19 cellular contexts compared by ENCODE assay signal in the genomic region with DNA sequence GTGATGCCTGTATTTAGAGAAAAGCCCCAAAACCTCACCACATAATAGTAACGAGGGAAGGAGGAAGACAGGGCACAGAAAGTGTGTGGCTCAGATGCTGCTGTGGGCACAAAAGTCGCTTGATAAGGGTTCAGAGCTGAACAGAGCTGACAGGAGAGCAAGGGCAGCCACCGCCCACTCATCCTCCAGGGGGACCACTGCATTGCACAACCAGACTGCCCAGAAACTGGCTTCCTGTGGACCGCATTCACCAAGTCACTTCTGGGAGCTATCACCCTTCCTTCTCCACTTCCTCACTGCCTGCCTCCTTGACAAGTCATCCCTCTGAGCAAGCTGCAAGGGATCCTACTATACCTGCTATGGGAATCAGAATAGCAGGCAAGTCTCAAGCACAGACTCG.
DNase-seq lines count a peak whose midpoint lies in the region; ATAC-seq and TF ChIP-seq lines count a peak whose summit lies in the region.
"Had no signal": no experiment of that assay in that cellular context is flagged by ENCODE, and none has a peak within 500 bp of the region (broad histone marks: within the 10 kb centered on the region; RNA-seq: fewer than 3 reads in every experiment).

No MANE protein-coding gene starts in this region.

- H4K91ac ChIP-seq in IMR-90 (ENCODE audit: insufficient read depth, low read depth, low read length) (no peak overlapping the region), neuronal stem cell (ENCODE audit: low read depth, low read length, poor library complexity) (no peak overlapping the region)

- H4K5ac ChIP-seq in IMR-90 (ENCODE audit: low read depth, low read length), result no peak overlapping the region

- no peak overlapping the region for H3K27ac ChIP-seq in IMR-90 (ENCODE audit: insufficient read depth, low read length)
- no peak overlapping the region for H3K27ac ChIP-seq in neuronal stem cell (replicated peaks; ENCODE audit: low read length)
- H3K27ac ChIP-seq in vagina, result no peak overlapping the region
- H3K27ac ChIP-seq: colonic mucosa, Peyer's patch had no signal

- H2AK5ac ChIP-seq in IMR-90 (ENCODE audit: low read depth, low read length) (no peak overlapping the region), neuronal stem cell (ENCODE audit: low read depth, low read length) (no peak overlapping the region)

- H3K14ac ChIP-seq in IMR-90 (replicated peaks; ENCODE audit: low read depth, low read length), result no peak overlapping the region
- H3K14ac ChIP-seq in neuronal stem cell (ENCODE audit: low read length), result no peak overlapping the region

- no peak overlapping the region for H2BK20ac ChIP-seq in IMR-90 (ENCODE audit: low read depth, low read length)

- TF ChIP-seq CTCF in IMR-90 (conservative IDR thresholded peaks at IDR 0.05; ENCODE audit: low read depth, low read length) (no peak), choroid plexus epithelial cell (conservative IDR thresholded peaks at IDR 0.05; ENCODE audit: low read depth, low read length) (peak; percentile 6), vagina (IDR thresholded peaks at IDR 0.05) (no peak)

- H3K18ac ChIP-seq in IMR-90 (ENCODE audit: low read depth, low read length) (no peak overlapping the region), neuronal stem cell (ENCODE audit: low read length) (no peak overlapping the region)

- no peak overlapping the region for H2AK9ac ChIP-seq in IMR-90 (replicated peaks; ENCODE audit: low read depth, low read length, poor library complexity)

- intact Hi-C loops in IMR-90 (cut with micrococcal nuclease) (no loop called here), vagina (cut with DNase I) (no loop called here)

- no peak for ATAC-seq in IMR-90 (ENCODE audit: low read depth)
- ATAC-seq in GM21526 (IDR thresholded peaks at IDR 0.05; ENCODE audit: low FRiP score, unreplicated experiment), result no peak
- ATAC-seq: GM12878; naive thymus-derived CD8-positive, alpha-beta T cell had no signal

- TF ChIP-seq RAD21 in IMR-90 (IDR thresholded peaks at IDR 0.05; ENCODE audit: low read length), result no peak

- POLR2A ChIA-PET in IMR-90 (lab: Charles Lee; ENCODE audit: unreplicated experiment), result no interaction called here

- no peaks in the 10 kb centered on the region for H3K36me3 ChIP-seq in IMR-90 (ENCODE audit: control insufficient read depth, insufficient read depth, low read length)
- H3K36me3 ChIP-seq in neuronal stem cell (replicated peaks in 1 of 2; ENCODE audit: control insufficient read depth in 2 of 2, insufficient read depth in 2 of 2, low read length in 2 of 2), result no peaks in the 10 kb centered on the region
- H3K36me3 ChIP-seq in vagina, result no peaks in the 10 kb centered on the region
- H3K36me3 ChIP-seq: colonic mucosa, Peyer's patch had no signal

- H3K9ac ChIP-seq in IMR-90 (ENCODE audit: low read depth, low read length) (no peak overlapping the region), neuronal stem cell (ENCODE audit: low read depth, low read length, poor library complexity) (no peak overlapping the region)

- H3K9me3 ChIP-seq in IMR-90 (ENCODE audit: control insufficient read depth, insufficient read depth, low read length), result no peaks in the 10 kb centered on the region
- no peaks in the 10 kb centered on the region for H3K9me3 ChIP-seq in neuronal stem cell (replicated peaks in 1 of 2; ENCODE audit: control insufficient read depth in 2 of 2, insufficient read depth in 1 of 2, low read depth in 1 of 2, low read length in 2 of 2)
- H3K9me3 ChIP-seq in vagina, result no peaks in the 10 kb centered on the region
- H3K9me3 ChIP-seq: colonic mucosa, Peyer's patch had no signal

- H2BK15ac ChIP-seq in IMR-90 (ENCODE audit: low read depth, low read length) (no peak overlapping the region), neuronal stem cell (ENCODE audit: low read length) (peak overlapping the region; percentile 38)

- H3K4ac ChIP-seq in IMR-90 (ENCODE audit: low read depth, low read length) (no peak overlapping the region), neuronal stem cell (ENCODE audit: low read length) (no peak overlapping the region)

- no peaks in the 10 kb centered on the region; the same call in 1 of the 2 replicates for H3K9me1 ChIP-seq in IMR-90 (ENCODE audit: insufficient read depth, low read length)

- H2AFZ ChIP-seq in IMR-90 (replicated peaks; ENCODE audit: low read length, poor library complexity), result no peak overlapping the region
- H2AFZ ChIP-seq in neuronal stem cell (ENCODE audit: low read length), result no peak overlapping the region

- H4K8ac ChIP-seq in IMR-90 (ENCODE audit: low read depth in 2 of 2, low read length in 2 of 2), result no peak overlapping the region
- H4K8ac ChIP-seq in neuronal stem cell (ENCODE audit: low read depth, low read length), result no peak overlapping the region

- H3K4me2 ChIP-seq in IMR-90 (ENCODE audit: low read depth, low read length) (no peak overlapping the region), neuronal stem cell (ENCODE audit: insufficient read depth, low read length, poor library complexity, severe bottlenecking) (no peak overlapping the region)

- CTCF ChIA-PET in IMR-90 (lab: Yijun Ruan, JAX), result interaction anchor here (0.6 kb wide), 1 partner anchor 193 kb away, joined by 3 read pairs; no protein-coding TSS in a partner anchor

- H3K23ac ChIP-seq in IMR-90 (ENCODE audit: low read depth, low read length) (no peak overlapping the region), neuronal stem cell (ENCODE audit: low read depth, low read length, poor library complexity) (no peak overlapping the region)

- BruUV-seq in IMR-90 (replicated peaks; lab: Mats Ljungman, UMichigan), result no TSS peak

- H3K56ac ChIP-seq in IMR-90 (ENCODE audit: extremely low read depth, insufficient read depth, low read length), result no peak overlapping the region

- H3K4me1 ChIP-seq in IMR-90 (ENCODE audit: control insufficient read depth, insufficient read depth, low read length), result no peaks in the 10 kb centered on the region
- peaks cover 0 to 6% of the 10 kb centered on the region in 2 donors for H3K4me1 ChIP-seq in neuronal stem cell (ENCODE audit: control insufficient read depth in 2 of 2, insufficient read depth in 1 of 2, low read depth in 1 of 2, low read length in 2 of 2)
- H3K4me1 ChIP-seq in vagina, result no peaks in the 10 kb centered on the region
- H3K4me1 ChIP-seq: colonic mucosa, Peyer's patch had no signal

- DNase-seq in EL (peak; percentile 19), IMR-90 (peak; percentile 4), choroid plexus epithelial cell (ENCODE audit: low read depth) (peak; percentile 25), neuronal stem cell (ENCODE audit: low spot score) (no peak), HuH-7.5 (ENCODE audit: low spot score) (no peak), vagina (ENCODE audit: extremely low spot score in 2 of 2) (no peak)
- DNase-seq: activated CD4-positive, alpha-beta T cell treated with anti-CD3 and anti-CD28 coated beads, Interleukin-2, amount 50 U/mL, for 1 hour; CD4-positive, alpha-beta T cell; colonic mucosa; DMS153; Karpas-422; naive thymus-derived CD8-positive, alpha-beta T cell; NCI-H1105; NCI-H2081; NK-92 treated with Interleukin-12 subunit alpha and Interleukin-12 subunit beta, amount 100 ng/mL, for 24 hours; Peyer's patch; stimulated activated CD4-positive, alpha-beta T cell treated with anti-CD3 and anti-CD28 coated beads, Interleukin-1b, Interleukin-23, amount 100 ng/mL, for 48 hours had no signal

- H2BK5ac ChIP-seq in IMR-90 (ENCODE audit: low read depth, low read length, poor library complexity, severe bottlenecking) (no peak overlapping the region), neuronal stem cell (ENCODE audit: low read length) (no peak overlapping the region)

- 80% methylated on average over 1 of the region's 5 CpGs; no CpG with 5 or more reads in 1 of the 2 experiments for WGBS in IMR-90 (ENCODE audit: extremely low coverage in 2 of 2, insufficient read length in 1 of 2), 2 experiments
- no CpG with 5 or more reads among the region's 5 CpGs for WGBS in neuronal stem cell (ENCODE audit: extremely low coverage in 2 of 2, insufficient read length in 2 of 2, insufficient replicate concordance in 1 of 2), 2 donors

- TF ChIP-seq POLR2A in IMR-90 (IDR thresholded peaks at IDR 0.05; ENCODE audit: low read depth, low read length) (no peak), vagina (IDR thresholded peaks at IDR 0.05) (no peak)

- in situ Hi-C loops in IMR-90 (cut with MboI; ENCODE audit: low sequenced_read_pairs), result no loop called here

- no peaks in the 10 kb centered on the region for H4K20me1 ChIP-seq in IMR-90 (ENCODE audit: insufficient read depth, low read length)

- no peak overlapping the region for H2BK12ac ChIP-seq in neuronal stem cell (ENCODE audit: low read length)

- H2BK120ac ChIP-seq in IMR-90 (ENCODE audit: low read depth, low read length), result no peak overlapping the region
- no peak overlapping the region for H2BK120ac ChIP-seq in neuronal stem cell (ENCODE audit: low read depth, low read length)

- H3K4me3 ChIP-seq in IMR-90 (ENCODE audit: insufficient read depth, low read depth, low read length), result no peak overlapping the region
- no peak overlapping the region for H3K4me3 ChIP-seq in choroid plexus epithelial cell (ENCODE audit: low read depth, low read length)
- H3K4me3 ChIP-seq in neuronal stem cell (ENCODE audit: low read length in 2 of 2), result no peak overlapping the region
- no peak overlapping the region for H3K4me3 ChIP-seq in vagina
- H3K4me3 ChIP-seq: colonic mucosa, GM12878, Peyer's patch had no signal

- dilution Hi-C loops in IMR-90 (cut with HindIII; ENCODE audit: low sequenced_read_pairs, unreplicated experiment), result no loop called here

- no peaks in the 10 kb centered on the region for H3K79me1 ChIP-seq in IMR-90 (ENCODE audit: low read depth in 1 of 2, low read length in 2 of 2)
- no peaks in the 10 kb centered on the region for H3K79me1 ChIP-seq in neuronal stem cell (ENCODE audit: low read depth, low read length)

- peaks cover 16% of the 10 kb centered on the region for H3K27me3 ChIP-seq in IMR-90 (ENCODE audit: control insufficient read depth, insufficient read depth, low read length)
- H3K27me3 ChIP-seq in neuronal stem cell (ENCODE audit: control insufficient read depth in 3 of 3, insufficient read depth in 3 of 3, low read depth in 1 of 3, low read length in 3 of 3), result no peaks in the 10 kb centered on the region
- H3K27me3 ChIP-seq in vagina, result no peaks in the 10 kb centered on the region
- H3K27me3 ChIP-seq: colonic mucosa, Peyer's patch had no signal

TF ChIP-seq in IMR-90, 13 proteins besides CTCF, POLR2A, EP300 and RAD21:
- TF ChIP-seq CEBPB (IDR thresholded peaks at IDR 0.05; ENCODE audit: low read depth, low read length) (peak; percentile 61; the same call in 1 of the 2 replicates), RFX5 (IDR thresholded peaks at IDR 0.05; ENCODE audit: low read depth, low read length) (no peak), FOS (IDR thresholded peaks at IDR 0.05; ENCODE audit: low read depth, low read length) (no peak)

Comparison
In these comparisons a context has a peak if more than half of its experiments do, and no peak if none do; other contexts are left out.
1. DNase-seq: peak in EL (single experiment), IMR-90 (single experiment) and choroid plexus epithelial cell (single experiment); none in neuronal stem cell (single experiment), HuH-7.5 (single experiment) and vagina (0 of 2).